Comparison of ENCODE assay signal across 1 cellular context in the genomic region with DNA sequence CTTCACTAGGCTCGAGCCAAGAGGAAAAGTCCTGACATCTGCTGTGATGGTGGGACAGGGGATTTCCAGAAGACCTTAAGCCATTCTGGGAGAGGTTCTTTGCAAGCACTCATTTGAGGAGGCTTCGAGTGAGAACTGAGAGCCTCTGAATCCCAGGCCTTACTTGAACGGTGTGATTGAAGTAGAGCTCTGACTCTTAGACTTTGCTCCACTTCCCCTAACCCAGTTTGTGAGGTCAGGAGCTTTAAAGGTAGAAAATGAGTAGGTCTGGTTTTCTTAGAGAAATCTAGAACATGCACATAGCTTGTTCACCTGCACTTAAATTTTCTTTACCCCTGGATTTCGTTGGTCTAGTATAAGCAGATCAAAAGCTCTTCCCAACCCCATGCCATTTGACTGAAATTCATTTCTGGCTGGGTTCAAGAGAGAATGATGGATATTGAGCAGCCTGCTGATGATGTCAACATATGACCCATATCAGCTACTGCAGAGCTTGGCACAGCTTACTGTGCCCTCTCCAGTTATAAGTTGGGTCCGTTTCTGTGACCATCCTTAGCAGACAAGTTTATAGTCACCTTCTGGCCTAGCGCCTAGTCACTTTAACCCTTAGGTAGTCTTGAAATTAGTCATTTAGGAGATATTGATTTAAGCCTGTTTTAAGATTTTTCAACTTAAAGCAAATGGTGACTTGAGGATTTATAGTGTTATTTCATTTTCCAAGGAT.
TF ChIP-seq lines count a peak whose summit lies in the region.

No MANE protein-coding gene starts in this region.

TF ChIP-seq in A549, 52 proteins besides CTCF, POLR2A, EP300 and RAD21:
- TF ChIP-seq, protein P1, sequence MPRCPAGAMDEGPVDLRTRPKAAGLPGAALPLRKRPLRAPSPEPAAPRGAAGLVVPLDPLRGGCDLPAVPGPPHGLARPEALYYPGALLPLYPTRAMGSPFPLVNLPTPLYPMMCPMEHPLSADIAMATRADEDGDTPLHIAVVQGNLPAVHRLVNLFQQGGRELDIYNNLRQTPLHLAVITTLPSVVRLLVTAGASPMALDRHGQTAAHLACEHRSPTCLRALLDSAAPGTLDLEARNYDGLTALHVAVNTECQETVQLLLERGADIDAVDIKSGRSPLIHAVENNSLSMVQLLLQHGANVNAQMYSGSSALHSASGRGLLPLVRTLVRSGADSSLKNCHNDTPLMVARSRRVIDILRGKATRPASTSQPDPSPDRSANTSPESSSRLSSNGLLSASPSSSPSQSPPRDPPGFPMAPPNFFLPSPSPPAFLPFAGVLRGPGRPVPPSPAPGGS (IDR thresholded peaks at IDR 0.05), result no peak
- TF ChIP-seq KDM5A (IDR thresholded peaks at IDR 0.05) (no peak), NR3C1 (IDR thresholded peaks at IDR 0.05) (no peak), JUN (IDR thresholded peaks at IDR 0.05) (no peak), REST (IDR thresholded peaks at IDR 0.05) (no peak), CBX8 (IDR thresholded peaks at IDR 0.05) (no peak), RFX5 (IDR thresholded peaks at IDR 0.05) (no peak), BHLHE40 (IDR thresholded peaks at IDR 0.05; ENCODE audit: low read depth, low read length) (no peak), HOXB5 (CRISPR knock-in tag; IDR thresholded peaks at IDR 0.05) (no peak), KDM1A (IDR thresholded peaks at IDR 0.05; ENCODE audit: low read depth) (no peak), ESRRA (IDR thresholded peaks at IDR 0.05; ENCODE audit: borderline replicate concordance, low read length) (no peak), NPAS2 (CRISPR knock-in tag; IDR thresholded peaks at IDR 0.05; ENCODE audit: borderline replicate concordance) (no peak), MAZ (IDR thresholded peaks at IDR 0.05; ENCODE audit: borderline replicate concordance, low read depth, low read length) (no peak), GATA3 (IDR thresholded peaks at IDR 0.05; ENCODE audit: borderline replicate concordance) (no peak), RNF2 (IDR thresholded peaks at IDR 0.05; ENCODE audit: borderline replicate concordance, low read depth) (no peak), MYC (IDR thresholded peaks at IDR 0.05; ENCODE audit: borderline replicate concordance, low read length) (no peak), NFE2L2 (conservative IDR thresholded peaks at IDR 0.05; ENCODE audit: low read length) (no peak), TFCP2L1 (CRISPR knock-in tag; IDR thresholded peaks at IDR 0.05) (no peak)
- TF ChIP-seq, protein P2, sequence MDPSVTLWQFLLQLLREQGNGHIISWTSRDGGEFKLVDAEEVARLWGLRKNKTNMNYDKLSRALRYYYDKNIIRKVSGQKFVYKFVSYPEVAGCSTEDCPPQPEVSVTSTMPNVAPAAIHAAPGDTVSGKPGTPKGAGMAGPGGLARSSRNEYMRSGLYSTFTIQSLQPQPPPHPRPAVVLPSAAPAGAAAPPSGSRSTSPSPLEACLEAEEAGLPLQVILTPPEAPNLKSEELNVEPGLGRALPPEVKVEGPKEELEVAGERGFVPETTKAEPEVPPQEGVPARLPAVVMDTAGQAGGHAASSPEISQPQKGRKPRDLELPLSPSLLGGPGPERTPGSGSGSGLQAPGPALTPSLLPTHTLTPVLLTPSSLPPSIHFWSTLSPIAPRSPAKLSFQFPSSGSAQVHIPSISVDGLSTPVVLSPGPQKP (IDR thresholded peaks at IDR 0.05; ENCODE audit: low read depth, low read length), result no peak
